Comparison of ENCODE assay signal across 1 cellular context in genomic region chr17:30346211-30346831, GRCh38.
TF ChIP-seq lines count a peak whose summit lies in the region.

No MANE protein-coding gene starts in this region.

TF ChIP-seq in HepG2, 621 proteins besides CTCF, POLR2A, EP300 and RAD21 (continued from another document):
- TF ChIP-seq RERE (CRISPR knock-in tag; IDR thresholded peaks at IDR 0.05; ENCODE audit: low read depth) (0 out of 2 replicates have a peak, but pooled peaks have one; percentile 17), GRHL1 (CRISPR knock-in tag; conservative IDR thresholded peaks at IDR 0.05) (no peak), KAT8 (CRISPR knock-in tag; IDR thresholded peaks at IDR 0.05) (no peak), ZFP36L2 (CRISPR knock-in tag; IDR thresholded peaks at IDR 0.05) (no peak), FUBP1 (CRISPR knock-in tag; IDR thresholded peaks at IDR 0.05; ENCODE audit: borderline replicate concordance) (no peak), FOXO4 (CRISPR knock-in tag; conservative IDR thresholded peaks at IDR 0.05) (no peak), MBD4 (IDR thresholded peaks at IDR 0.05; ENCODE audit: borderline replicate concordance, low read length) (no peak), GATAD2A (CRISPR knock-in tag; IDR thresholded peaks at IDR 0.05) (peak; percentile 76), ZFP91 (CRISPR knock-in tag; IDR thresholded peaks at IDR 0.05; ENCODE audit: borderline replicate concordance) (no peak), NCOA2 (CRISPR knock-in tag; IDR thresholded peaks at IDR 0.05) (peak; percentile 43; the same call in 1 of the 2 replicates), ZNF672 (CRISPR knock-in tag; IDR thresholded peaks at IDR 0.05) (no peak), ZBTB21 (CRISPR knock-in tag; IDR thresholded peaks at IDR 0.05) (no peak), ETV5 (CRISPR knock-in tag; IDR thresholded peaks at IDR 0.05; ENCODE audit: borderline replicate concordance) (peak; percentile 36; the same call in 1 of the 2 replicates), PPARG (CRISPR knock-in tag; conservative IDR thresholded peaks at IDR 0.05) (peak; percentile 56; the same call in 1 of the 2 replicates), SOX5 (CRISPR knock-in tag; IDR thresholded peaks at IDR 0.05; ENCODE audit: borderline replicate concordance) (peak; percentile 39; the same call in 1 of the 2 replicates), FOXP1 (IDR thresholded peaks at IDR 0.05) (no peak), FOXP1 (CRISPR knock-in tag; IDR thresholded peaks at IDR 0.05) (peak; percentile 51; the same call in 1 of the 2 replicates), BATF2 (CRISPR knock-in tag; IDR thresholded peaks at IDR 0.05) (no peak), NR2F2 (IDR thresholded peaks at IDR 0.05; ENCODE audit: borderline replicate concordance, low read depth) (peak; percentile 43; the same call in 1 of the 2 replicates), KLF6 (CRISPR knock-in tag; IDR thresholded peaks at IDR 0.05) (no peak), MAZ (IDR thresholded peaks at IDR 0.05; ENCODE audit: borderline replicate concordance, low read depth, low read length) (no peak), MAZ (CRISPR knock-in tag; IDR thresholded peaks at IDR 0.05; ENCODE audit: low read depth) (0 out of 2 replicates have a peak, but pooled peaks have one; percentile 25), SAP130 (CRISPR knock-in tag; IDR thresholded peaks at IDR 0.05; ENCODE audit: low read depth) (peak; percentile 39), YY1 (IDR thresholded peaks at IDR 0.05; ENCODE audit: insufficient read depth, insufficient replicate concordance, low read depth, low read length) (peak; percentile 2), NCOR1 (IDR thresholded peaks at IDR 0.05; ENCODE audit: borderline replicate concordance, low read length) (peak; percentile 63; the same call in 1 of the 2 replicates), HMG20A (CRISPR knock-in tag; IDR thresholded peaks at IDR 0.05; ENCODE audit: borderline replicate concordance) (peak; percentile 51; the same call in 1 of the 2 replicates), NFATC3 (CRISPR knock-in tag; IDR thresholded peaks at IDR 0.05) (no peak), NFIC (IDR thresholded peaks at IDR 0.05; ENCODE audit: low read length) (peak; percentile 28; the same call in 1 of the 2 replicates), ATF4 (CRISPR knock-in tag; IDR thresholded peaks at IDR 0.05) (peak in 1 of 2 experiments; percentile 29; a peak in 1 of 4 replicates), RARA (CRISPR knock-in tag; IDR thresholded peaks at IDR 0.05) (peak; percentile 88), SNAPC2 (CRISPR knock-in tag; IDR thresholded peaks at IDR 0.05) (no peak), ARNT2 (CRISPR knock-in tag; IDR thresholded peaks at IDR 0.05; ENCODE audit: low read depth) (no peak), ZSCAN5A (CRISPR knock-in tag; IDR thresholded peaks at IDR 0.05; ENCODE audit: borderline replicate concordance) (no peak), ZNF75D (CRISPR knock-in tag; IDR thresholded peaks at IDR 0.05; ENCODE audit: borderline replicate concordance) (no peak)
